31 cellular contexts compared by ENCODE assay signal in genomic region chr1:59452559-59452958, GRCh38.
"Had no signal": no experiment of that assay in that cellular context is flagged by ENCODE, and none has a peak within 500 bp of the region (broad histone marks: within the 10 kb centered on the region; RNA-seq: fewer than 3 reads in every experiment).

No MANE protein-coding gene starts in this region.

- H3K9me3 ChIP-seq: ascending aorta, breast epithelium, colonic mucosa, esophagus squamous epithelium, gastroesophageal sphincter had no signal

- H3K9me3 Mint-ChIP-seq: activated CD8-positive, alpha-beta T cell treated with anti-CD3 and anti-CD28 coated beads for 36 hours; activated naive CD4-positive, alpha-beta T cell treated with anti-CD3 and anti-CD28 coated beads for 36 hours; activated naive CD4-positive, alpha-beta T cell treated with anti-CD3 and anti-CD28 coated beads, Interleukin-2, amount 50 U/mL, for 72 hours; activated naive CD8-positive, alpha-beta T cell treated with anti-CD3 and anti-CD28 coated beads, Interleukin-2, amount 10 ng/mL, durations not matched to agents 7 days and 5 days; activated T-helper 1 cell treated with anti-CD3 and anti-CD28 coated beads, Interleukin-12 subunit alpha, Interleukin-12 subunit beta, Interleukin-2, Interleukin-4 antibody, amounts not matched to agents 30 ng/mL and 10 ng/mL and 1 ng/mL, durations not matched to agents 14 hours and 24 hours and 36 hours; activated T-helper 2 cell treated with anti-CD3 and anti-CD28 coated beads, Interferon-gamma antibody, Interleukin-2, Interleukin-4, amounts not matched to agents 10 μg/mL and 5 μg/mL and 100 μg/mL, durations not matched to agents 14 hours and 24 hours and 36 hours; WTC11 had no signal

- H3K36me3 Mint-ChIP-seq: activated naive CD8-positive, alpha-beta T cell treated with anti-CD3 and anti-CD28 coated beads, Interleukin-2, amount 10 ng/mL, durations not matched to agents 7 days and 5 days; WTC11 had no signal

- H3K4me1 ChIP-seq: ascending aorta, breast epithelium, colonic mucosa, esophagus squamous epithelium, gastroesophageal sphincter had no signal

- H3K27me3 ChIP-seq: ascending aorta, breast epithelium, cardiac muscle cell, colonic mucosa, esophagus squamous epithelium, gastroesophageal sphincter had no signal

- H3K27me3 Mint-ChIP-seq: activated CD8-positive, alpha-beta memory T cell treated with anti-CD3 and anti-CD28 coated beads, Interleukin-2, amount 10 ng/mL, durations not matched to agents 7 days and 5 days; activated CD8-positive, alpha-beta T cell treated with anti-CD3 and anti-CD28 coated beads for 36 hours; activated naive CD8-positive, alpha-beta T cell treated with anti-CD3 and anti-CD28 coated beads, Interleukin-2, amount 10 ng/mL, durations not matched to agents 7 days and 5 days; brain had no signal

- H3K36me3 ChIP-seq: ascending aorta, breast epithelium, cardiac muscle cell, colonic mucosa, esophagus squamous epithelium, gastroesophageal sphincter had no signal

- H3K27ac Mint-ChIP-seq: activated CD8-positive, alpha-beta memory T cell treated with anti-CD3 and anti-CD28 coated beads, Interleukin-2, amount 10 ng/mL, durations not matched to agents 7 days and 5 days; activated CD8-positive, alpha-beta T cell treated with anti-CD3 and anti-CD28 coated beads for 36 hours; activated naive CD4-positive, alpha-beta T cell treated with anti-CD3 and anti-CD28 coated beads for 36 hours; activated naive CD4-positive, alpha-beta T cell treated with anti-CD3 and anti-CD28 coated beads, Interleukin-2, amount 50 U/mL, for 72 hours; activated naive CD8-positive, alpha-beta T cell treated with anti-CD3 and anti-CD28 coated beads, Interleukin-2, amount 10 ng/mL, durations not matched to agents 7 days and 5 days; activated T-helper 1 cell treated with anti-CD3 and anti-CD28 coated beads, Interleukin-12 subunit alpha, Interleukin-12 subunit beta, Interleukin-2, Interleukin-4 antibody, amounts not matched to agents 30 ng/mL and 10 ng/mL and 1 ng/mL, durations not matched to agents 14 hours and 24 hours and 36 hours; activated T-helper 2 cell treated with anti-CD3 and anti-CD28 coated beads, Interferon-gamma antibody, Interleukin-2, Interleukin-4, amounts not matched to agents 10 μg/mL and 5 μg/mL and 100 μg/mL, durations not matched to agents 14 hours and 24 hours and 36 hours; WTC11 had no signal

- ATAC-seq: activated CD8-positive, alpha-beta memory T cell treated with anti-CD3 and anti-CD28 coated beads, Interleukin-2, amount 10 ng/mL, durations not matched to agents 7 days and 5 days; activated CD8-positive, alpha-beta T cell treated with anti-CD3 and anti-CD28 coated beads for 36 hours; activated naive CD4-positive, alpha-beta T cell treated with anti-CD3 and anti-CD28 coated beads, Interleukin-2, amount 50 U/mL, for 72 hours; gastroesophageal sphincter; WTC11 had no signal

- H3K27ac ChIP-seq: ascending aorta, breast epithelium, cardiac muscle cell, colonic mucosa, epithelial cell of prostate, esophagus squamous epithelium, gastroesophageal sphincter had no signal

- H3K4me3 Mint-ChIP-seq: activated CD8-positive, alpha-beta memory T cell treated with anti-CD3 and anti-CD28 coated beads, Interleukin-2, amount 10 ng/mL, durations not matched to agents 7 days and 5 days; activated CD8-positive, alpha-beta T cell treated with anti-CD3 and anti-CD28 coated beads for 36 hours; activated naive CD4-positive, alpha-beta T cell treated with anti-CD3 and anti-CD28 coated beads for 36 hours; activated naive CD8-positive, alpha-beta T cell treated with anti-CD3 and anti-CD28 coated beads, Interleukin-2, amount 10 ng/mL, durations not matched to agents 7 days and 5 days; activated T-helper 1 cell treated with anti-CD3 and anti-CD28 coated beads, Interleukin-12 subunit alpha, Interleukin-12 subunit beta, Interleukin-2, Interleukin-4 antibody, amounts not matched to agents 30 ng/mL and 10 ng/mL and 1 ng/mL, durations not matched to agents 14 hours and 24 hours and 36 hours; brain; WTC11 had no signal

- H3K4me3 ChIP-seq: ascending aorta, breast epithelium, cardiac muscle cell, colonic mucosa, esophagus squamous epithelium, gastroesophageal sphincter had no signal

- H3K4me1 Mint-ChIP-seq: activated CD8-positive, alpha-beta memory T cell treated with anti-CD3 and anti-CD28 coated beads, Interleukin-2, amount 10 ng/mL, durations not matched to agents 7 days and 5 days; activated naive CD8-positive, alpha-beta T cell treated with anti-CD3 and anti-CD28 coated beads, Interleukin-2, amount 10 ng/mL, durations not matched to agents 7 days and 5 days; WTC11 had no signal

- DNase-seq: activated CD4-positive, alpha-beta T cell treated with anti-CD3 and anti-CD28 coated beads for 1 hour; activated CD4-positive, alpha-beta T cell treated with anti-CD3 and anti-CD28 coated beads for 4 hours; activated CD4-positive, alpha-beta T cell treated with anti-CD3 and anti-CD28 coated beads, Interleukin-2, amount 50 U/mL, for 1 hour; activated CD4-positive, alpha-beta T cell treated with anti-CD3 and anti-CD28 coated beads, Interleukin-2, amount 50 U/mL, for 48 hours; activated CD8-positive, alpha-beta memory T cell treated with anti-CD3 and anti-CD28 coated beads, Interleukin-2, amount 10 ng/mL, durations not matched to agents 7 days and 5 days; activated CD8-positive, alpha-beta memory T cell treated with anti-CD3 and anti-CD28 coated beads, Interleukin-2, amount 50 U/mL, for 4 hours; activated CD8-positive, alpha-beta T cell treated with anti-CD3 and anti-CD28 coated beads for 36 hours; activated effector memory CD4-positive, alpha-beta T cell treated with anti-CD3 and anti-CD28 coated beads, Interleukin-2, amount 50 U/mL, for 16 hours; activated naive CD4-positive, alpha-beta T cell treated with anti-CD3 and anti-CD28 coated beads for 36 hours; activated naive CD8-positive, alpha-beta T cell treated with anti-CD3 and anti-CD28 coated beads, Interleukin-2, amount 10 ng/mL, durations not matched to agents 7 days and 5 days; activated T-cell treated with anti-CD3 and anti-CD28 coated beads, Interleukin-2, amount 50 U/mL, for 1 hour; activated T-cell treated with anti-CD3 and anti-CD28 coated beads, Interleukin-2, amount 50 U/mL, for 48 hours; central memory CD4-positive, alpha-beta T cell; cerebellar nuclear complex; colonic mucosa; effector CD8-positive, alpha-beta T cell; esophagus squamous epithelium; foreskin melanocyte; T-helper 2 cell had no signal

- FAIRE-seq: endometrium, endothelial cell of umbilical vein had no signal
